In the genomic region with DNA sequence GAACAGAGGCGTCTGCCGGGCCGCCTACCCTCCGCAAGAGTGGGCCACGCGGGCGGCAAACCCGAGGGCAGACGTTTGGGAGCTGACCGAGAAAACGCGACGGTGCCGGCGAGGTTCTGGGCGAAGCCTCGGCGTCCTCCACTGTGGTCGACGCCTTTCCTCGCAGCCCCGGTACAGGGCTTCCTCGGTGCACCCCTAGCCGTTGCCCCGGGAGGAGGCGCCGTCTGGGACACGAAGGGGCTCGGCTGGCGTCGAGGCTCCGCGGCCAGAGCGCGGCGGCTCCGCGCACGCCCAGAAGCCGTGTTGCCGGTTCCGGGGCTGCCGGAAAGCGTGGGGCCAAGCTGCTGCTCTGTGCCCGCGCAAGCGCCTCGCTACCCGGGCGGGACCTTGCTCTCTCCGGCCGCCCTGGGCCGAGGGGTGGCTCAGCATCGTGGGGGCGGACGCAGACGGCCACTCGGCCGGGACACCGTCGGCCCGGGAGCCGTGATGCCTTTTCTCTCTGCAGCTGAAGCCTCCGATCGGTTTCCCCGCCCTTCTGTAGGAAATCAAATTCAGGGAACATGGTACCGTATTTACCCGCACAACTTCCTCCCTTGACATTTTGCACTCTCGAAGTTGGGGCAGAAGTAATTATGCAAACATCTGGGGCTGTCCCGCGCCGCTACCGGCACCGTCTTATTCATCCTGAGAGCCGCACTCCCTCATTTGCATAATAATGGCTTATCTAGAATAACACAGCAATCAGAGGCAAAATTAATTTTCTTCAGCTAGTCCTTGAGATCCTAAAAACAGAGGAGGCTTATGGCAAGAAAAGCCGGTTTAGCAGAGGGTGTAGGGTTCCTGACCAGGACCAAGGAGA, we compare ENCODE assay signal across 8 cellular contexts. TPM values are rescaled to one million over a fixed set of nuclear protein-coding genes. Genes with fewer than 3 reads are reported as not detected.
DNase-seq lines count a peak whose midpoint lies in the region; ATAC-seq and TF ChIP-seq lines count a peak whose summit lies in the region.

No MANE protein-coding gene starts in this region.

- TF ChIP-seq CTCF in CD4-positive, alpha-beta T cell (IDR thresholded peaks at IDR 0.05), result no peak

- H3K27me3 ChIP-seq in CD4-positive, alpha-beta T cell (ENCODE audit: control insufficient read depth, insufficient read depth, low read length), result peaks cover 99% of the 10 kb centered on the region
- peaks cover 99% of the 10 kb centered on the region for H3K27me3 ChIP-seq in thymus (ENCODE audit: control insufficient read depth, insufficient read depth)

- peak; percentile 53 for ATAC-seq in CD4-positive, alpha-beta T cell (ENCODE audit: poor library complexity)
- ATAC-seq in GM19463 (IDR thresholded peaks at IDR 0.05; ENCODE audit: unreplicated experiment) (peak; percentile 56), left lobe of liver (peak; percentile 4), left cardiac atrium (no peak)

- no peaks in the 10 kb centered on the region for H3K9me3 Mint-ChIP-seq in CD4-positive, alpha-beta T cell
- H3K9me3 Mint-ChIP-seq in IgD-negative memory B cell, result peaks cover 0 to 12% (median 0%) of the 10 kb centered on the region in 3 donors

- no peaks in the 10 kb centered on the region for H3K9me3 ChIP-seq in CD4-positive, alpha-beta T cell (ENCODE audit: control insufficient read depth, low read length)
- H3K9me3 ChIP-seq in thymus (ENCODE audit: control insufficient read depth), result peaks cover 5% of the 10 kb centered on the region

- intact Hi-C loops in CD4-positive, alpha-beta T cell (cut with DNase I, micrococcal nuclease), result no loop called here
- intact Hi-C loops in left cardiac atrium (cut with DNase I), result no loop called here

- no peak overlapping the region for H3K27ac ChIP-seq in CD4-positive, alpha-beta T cell (ENCODE audit: low read depth, low read length)
- H3K27ac ChIP-seq in thymus (ENCODE audit: low read depth), result peak overlapping the region; percentile 67

- peaks cover 4% of the 10 kb centered on the region for H3K36me3 Mint-ChIP-seq in CD4-positive, alpha-beta T cell (ENCODE audit: low read depth)
- no peaks in the 10 kb centered on the region for H3K36me3 Mint-ChIP-seq in IgD-negative memory B cell

- peak overlapping the region; percentile 76 for H3K4me3 Mint-ChIP-seq in CD4-positive, alpha-beta T cell
- H3K4me3 Mint-ChIP-seq in IgD-negative memory B cell, result peak overlapping the region; percentile 69 to 87 (median 83)

- H3K4me1 Mint-ChIP-seq in CD4-positive, alpha-beta T cell (ENCODE audit: low read depth), result peaks cover 52% of the 10 kb centered on the region
- peaks cover 10 to 21% (median 15%) of the 10 kb centered on the region in 3 donors for H3K4me1 Mint-ChIP-seq in IgD-negative memory B cell

- CTCF ChIA-PET in CD4-positive, alpha-beta T cell (lab: Charles Lee), result interaction anchor here (0.9 to 1.3 kb wide), 3 partner anchors 35 to 62 kb away, joined by 3 read pairs; partner anchors contain the start of gene CBX4

- POLR2A ChIA-PET in CD4-positive, alpha-beta T cell (lab: Charles Lee), result interaction anchor here (0.8 to 10.2 kb wide), 5 partner anchors 8 to 193 kb away, joined by 3 to 127 read pairs (median 4); partner anchors contain the start of gene CBX4

- H3K4me3 ChIP-seq in thymus (ENCODE audit: low read length), result peak overlapping the region; percentile 46

- H3K4me1 ChIP-seq in thymus (ENCODE audit: control insufficient read depth, insufficient read depth, low read length), result peaks cover 35% of the 10 kb centered on the region

- 1% methylated on average over 76 of the region's 76 CpGs for WGBS in thymus

- H3K27me3 Mint-ChIP-seq in CD4-positive, alpha-beta T cell, result peaks cover 90% of the 10 kb centered on the region
- peaks cover 65% of the 10 kb centered on the region for H3K27me3 Mint-ChIP-seq in IgD-negative memory B cell

- H3K27ac Mint-ChIP-seq in CD4-positive, alpha-beta T cell, result peak overlapping the region; percentile 62
- H3K27ac Mint-ChIP-seq in IgD-negative memory B cell, result peak overlapping the region; percentile 92 to 98 (median 94)

- DNase-seq in CD4-positive, alpha-beta T cell, result peak in 1 of 10 experiments; percentile 35
- peak; percentile 62 for DNase-seq in activated CD8-positive, alpha-beta memory T cell treated with anti-CD3 and anti-CD28 coated beads, Interleukin-2, amount 50 U/mL, for 4 hours
- DNase-seq in left lobe of liver (ENCODE audit: low spot score) (no peak), left cardiac atrium (no peak), mesenteric fat pad (ENCODE audit: low spot score) (no peak)

- no peaks in the 10 kb centered on the region for H3K36me3 ChIP-seq in thymus (ENCODE audit: control insufficient read depth, insufficient read depth)

RNA-seq across cellular contexts. Expression of gene CBX8, which starts 7.3 kb away (rescaled TPM):
- total RNA-seq in CD4-positive, alpha-beta T cell, result 1 to 10 TPM; 5.3 to 6.5 TPM
- 3.2 TPM for polyA plus RNA-seq in IgD-negative memory B cell
- total RNA-seq in left lobe of liver, result 3.7 TPM
- 12.8 TPM for polyA plus RNA-seq in thymus
- total RNA-seq in left cardiac atrium, result 1 to 10 TPM; 4.1 to 5.9 TPM
- 7.5 TPM for total RNA-seq in mesenteric fat pad

RNA-seq across cellular contexts. Expression of gene CBX2, which starts 26.3 kb away (rescaled TPM):
- total RNA-seq in CD4-positive, alpha-beta T cell, result under 1 TPM in 1 of 2 experiments, not detected in 1; 0.31 TPM
- polyA plus RNA-seq in IgD-negative memory B cell, result 0.26 TPM
- total RNA-seq in left lobe of liver, result 0.75 TPM
- polyA plus RNA-seq in thymus, result 4.4 TPM
- 1 to 10 TPM; 3.1 to 3.5 TPM for total RNA-seq in left cardiac atrium
- 2.9 TPM for total RNA-seq in mesenteric fat pad

RNA-seq across cellular contexts. Expression of gene CBX4, which starts 35.0 kb away (rescaled TPM):
- 100 to 1,000 TPM; 196 to 202 TPM for total RNA-seq in CD4-positive, alpha-beta T cell
- polyA plus RNA-seq in IgD-negative memory B cell (4.1 TPM), thymus (32.1 TPM)
- total RNA-seq in left lobe of liver (14.8 TPM), left cardiac atrium (10 to 100 TPM; 17.9 to 24.2 TPM), mesenteric fat pad (16.9 TPM)

Comparison
In these comparisons a context has a peak if more than half of its experiments do, and no peak if none do; other contexts are left out.
1. ATAC-seq: peak in CD4-positive, alpha-beta T cell (single experiment), GM19463 (single experiment) and left lobe of liver (single experiment); none in left cardiac atrium (0 of 2).
2. RNA of gene CBX4, which starts 35.0 kb away (total RNA-seq): 196 to 202 TPM in CD4-positive, alpha-beta T cell; 17.9 to 24.2 TPM in left cardiac atrium, 16.9 TPM in mesenteric fat pad (single experiment) and 14.8 TPM in left lobe of liver (single experiment); every median in the first group is over 4 times any median in the second.